ENCODE assay signal across 31 cellular contexts in the genomic region with DNA sequence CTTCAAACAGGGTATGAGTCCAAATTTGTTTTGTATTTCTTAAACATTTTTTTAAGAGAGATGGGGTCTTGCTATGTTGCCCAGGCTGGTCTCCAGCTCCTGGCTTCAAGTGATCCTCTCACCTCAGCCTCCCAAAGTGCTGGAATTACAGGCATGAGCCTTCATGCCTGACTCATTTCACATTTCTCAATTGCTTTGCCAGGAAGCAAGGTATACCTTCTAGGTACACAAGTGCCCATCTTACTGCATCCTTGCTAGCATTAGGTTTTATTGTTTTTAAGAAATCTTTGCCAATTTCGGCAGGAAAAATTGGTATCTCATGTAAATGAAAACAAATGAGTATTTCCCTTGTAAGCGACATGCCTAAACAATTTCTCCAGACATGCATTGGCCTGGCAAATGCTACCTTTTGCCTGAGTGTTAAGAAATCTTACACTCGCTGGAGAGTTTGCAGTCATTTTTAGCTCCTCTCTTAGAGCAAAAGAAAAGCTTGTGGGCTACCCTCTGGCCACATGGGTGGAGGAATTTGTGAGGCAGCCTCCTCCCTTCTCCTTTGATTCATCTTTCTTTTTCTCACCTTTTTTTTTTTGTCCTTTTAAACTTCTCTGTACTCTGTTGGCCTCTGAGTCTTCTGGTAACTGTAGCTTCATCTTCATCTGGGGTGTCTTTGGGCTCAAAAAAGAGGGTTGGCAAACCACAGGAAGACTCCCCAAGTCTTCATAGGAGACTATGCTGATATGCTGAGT. TPM values are rescaled to one million over a fixed set of nuclear protein-coding genes. Genes with fewer than 3 reads are reported as not detected.
DNase-seq lines count a peak whose midpoint lies in the region; ATAC-seq, FAIRE-seq and TF ChIP-seq lines count a peak whose summit lies in the region.
"Had no signal": no experiment of that assay in that cellular context is flagged by ENCODE, and none has a peak within 500 bp of the region (broad histone marks: within the 10 kb centered on the region; RNA-seq: fewer than 3 reads in every experiment).

No MANE protein-coding gene starts in this region.

- H2AFZ ChIP-seq in K562 (ENCODE audit: low read depth, low read length): no peak overlapping the region

- no peak overlapping the region for H3K9ac ChIP-seq in K562 (ENCODE audit: insufficient read depth in 1 of 2, low read depth in 2 of 2, low read length in 2 of 2)

- no peaks in the 10 kb centered on the region for H3K79me2 ChIP-seq in K562 (ENCODE audit: control insufficient read depth, insufficient read depth, low read length)

- no peak overlapping the region for H3K4me2 ChIP-seq in K562 (ENCODE audit: insufficient read depth, low read length)

- intact Hi-C loops in K562 (cut with micrococcal nuclease): no loop called here

- ATAC-seq in K562: no peak
- ATAC-seq: gastroesophageal sphincter, HCT116, lower lobe of right lung, psoas muscle had no signal

- peak; percentile 15 for DNase-seq in stimulated activated naive CD4-positive, alpha-beta T cell treated with Interleukin-2 at 50 U/mL for 16 hours (lab: John Stamatoyannopoulos, UW)
- no peak for DNase-seq in stimulated activated naive CD4-positive, alpha-beta T cell (lab: John Stamatoyannopoulos, UW)
- DNase-seq in NB4 (ENCODE audit: low read depth): peak; percentile 76
- DNase-seq in K562 (ENCODE audit: extremely low read depth in 1 of 4, low spot score in 3 of 4): no peak
- no peak for DNase-seq in Ammon's horn (ENCODE audit: low spot score)
- no peak for DNase-seq in RPMI8226
- no peak for DNase-seq in NCI-H187 (lab: John Stamatoyannopoulos, UW)
- DNase-seq: Caco-2; DMS79 treated with DMSO at 0.1 percent for 48 hours; KG1; lower lobe of right lung; NCI-H1092 treated with DMSO at 0.1 percent for 48 hours; NCI-H2029; NCI-H226; NCI-H774; OCI-M1; psoas muscle; Right ventricle myocardium superior; stimulated activated CD4-positive, alpha-beta T cell treated with anti-CD3 and anti-CD28 coated beads, Interleukin-1b, Interleukin-23, amount 100 ng/mL, for 48 hours; stomach; transverse colon had no signal

- TF ChIP-seq POLR2A in NB4 (IDR thresholded peaks at IDR 0.05; ENCODE audit: extremely low read depth, insufficient read length) (no peak), K562 (conservative IDR thresholded peaks at IDR 0.05) (no peak)

- CTCF ChIA-PET in K562 (lab: Yijun Ruan, JAX; ENCODE audit: low intra/inter-chr PET ratio): no interaction called here

- no peaks in the 10 kb centered on the region for H3K9me3 ChIP-seq in K562 (replicated peaks; ENCODE audit: control insufficient read depth, insufficient read depth, low read depth, low read length)
- H3K9me3 ChIP-seq: Caco-2, esophagus muscularis mucosa, lower lobe of right lung, psoas muscle, transverse colon had no signal

- no peak for TF ChIP-seq RAD21 in K562 (CRISPR knock-in tag; conservative IDR thresholded peaks at IDR 0.05 in 1 of 2, IDR thresholded peaks at IDR 0.05 in 1 of 2)

- BruUV-seq in K562 (replicated peaks; lab: Mats Ljungman, UMichigan): no TSS peak

- no peak overlapping the region for H3K4me3 ChIP-seq in NB4 (ENCODE audit: low read depth, low read length)
- no peak overlapping the region for H3K4me3 ChIP-seq in K562
- H3K4me3 ChIP-seq: esophagus muscularis mucosa, gastroesophageal sphincter, lower lobe of right lung, psoas muscle, stomach, transverse colon had no signal

- no peak for TF ChIP-seq EP300 in K562 (IDR thresholded peaks at IDR 0.05; ENCODE audit: low read length)

- POLR2A ChIA-PET in K562 (lab: Yijun Ruan, JAX): no interaction called here

- in situ Hi-C loops in K562 (cut with MboI): no loop called here

- H3K4me1 ChIP-seq in K562 (replicated peaks in 1 of 2; ENCODE audit: control insufficient read depth in 2 of 2, insufficient read depth in 2 of 2, low read length in 2 of 2): peaks cover 0 to 2% of the 10 kb centered on the region in 2 experiments; a peak in 1 of 5 replicates
- H3K4me1 ChIP-seq: Caco-2, esophagus muscularis mucosa, gastroesophageal sphincter, lower lobe of right lung, psoas muscle, stomach, transverse colon had no signal

- no peaks in the 10 kb centered on the region for H3K36me3 ChIP-seq in K562 (ENCODE audit: control insufficient read depth, insufficient read depth, low read length)
- H3K36me3 ChIP-seq: esophagus muscularis mucosa, gastroesophageal sphincter, lower lobe of right lung, stomach, transverse colon had no signal

- no peak for FAIRE-seq in K562 (lab: Jason Lieb, UNC)
- FAIRE-seq: colon, GM12891, keratinocyte, TTC549 had no signal

- TF ChIP-seq CTCF in NB4 (IDR thresholded peaks at IDR 0.05; ENCODE audit: low read depth, low read length) (no peak), K562 (IDR thresholded peaks at IDR 0.05 in 2 of 3, conservative IDR thresholded peaks at IDR 0.05 in 1 of 3; ENCODE audit: insufficient read depth in 2 of 3, low read depth in 1 of 3, low read length in 3 of 3) (no peak)

- 8% methylated on average over 3 of the region's 3 CpGs for WGBS in K562 (ENCODE audit: insufficient coverage, low coverage, missing lambda C conversion rate)

- H3K27me3 ChIP-seq in K562 (ENCODE audit: control insufficient read depth in 2 of 2, insufficient read depth in 2 of 2, low read length in 2 of 2): peaks cover 0 to 6% of the 10 kb centered on the region in 2 experiments; a peak in 1 of 5 replicates

- 0 out of 2 replicates have a peak, but pooled peaks cover 3% of the 10 kb centered on the region for H4K20me1 ChIP-seq in K562 (replicated peaks; ENCODE audit: control insufficient read depth, insufficient read depth, low read length)

- H3K27ac ChIP-seq in K562 (ENCODE audit: extremely low read depth, low read depth, low read length): no peak overlapping the region
- H3K27ac ChIP-seq: esophagus muscularis mucosa, gastroesophageal sphincter, lower lobe of right lung, psoas muscle, stomach, transverse colon had no signal

- H3K9me1 ChIP-seq in K562 (ENCODE audit: control insufficient read depth, insufficient read depth, low read length): no peaks in the 10 kb centered on the region

RNA-seq across cellular contexts. Expression of a gene that starts 33.0 kb away (rescaled TPM):
- not detected in 2 replicates for total RNA-seq in K562 (2011; cell fraction: chromatin; rRNA removed; ENCODE audit: low replicate concordance)
- total RNA-seq in K562 (2011; cell fraction: nucleolus; rRNA removed): not detected in 2 replicates
- total RNA-seq in K562 (2011; cell fraction: nucleoplasm; rRNA removed): not detected in 2 replicates
- total RNA-seq in K562 (2014; rRNA removed): not detected in 2 replicates
- total RNA-seq in K562 (2014; rRNA removed; fragmentation: Illumina TruSeq; extraction: Trizol): not detected in 2 replicates
- not detected in 2 replicates for total RNA-seq in K562 (2015; rRNA removed; fragmentation: Illumina TruSeq; extraction: Trizol)
- not detected in 2 replicates for total RNA-seq in K562 (2021)
- not detected in 2 replicates for polyA plus RNA-seq in K562 (2011; rRNA removed)
- not detected in 2 replicates for polyA plus RNA-seq in K562 (2011; cell fraction: cytosol; rRNA removed)
- polyA plus RNA-seq in K562 (2011; cell fraction: nucleus; rRNA removed): not detected in 2 replicates
- polyA plus RNA-seq in K562 (2012): 0.33 and 0.72 TPM in 2 replicates
- not detected in 2 replicates for polyA plus RNA-seq in K562 (2014; fragmentation: Illumina TruSeq; extraction: Trizol)
- not detected for polyA plus RNA-seq in K562 (2014; fragmentation: Nextera tagmentation; extraction: Ambion mirVana)
- not detected in 2 replicates for polyA plus RNA-seq in K562 (2014; rRNA removed)
- not detected in 2 replicates for polyA minus RNA-seq in K562 (2011; rRNA and poly(A)+ RNA removed)
- polyA minus RNA-seq in K562 (2011; cell fraction: cytosol; rRNA and poly(A)+ RNA removed): not detected in 2 replicates
- not detected in 2 replicates for polyA minus RNA-seq in K562 (2011; cell fraction: nucleus; rRNA and poly(A)+ RNA removed)
- total RNA-seq: Caco-2, esophagus muscularis mucosa, gastroesophageal sphincter, HT-29, lower lobe of right lung, psoas muscle, Right ventricle myocardium superior, skeletal muscle tissue, stomach, transverse colon had no signal
- polyA plus RNA-seq: adipose tissue, keratinocyte, psoas muscle, stomach had no signal

RNA-seq across cellular contexts. Expression of a gene that starts 35.2 kb away (rescaled TPM):
- total RNA-seq in K562 (2011; cell fraction: chromatin; rRNA removed; ENCODE audit: low replicate concordance): not detected in 2 replicates
- not detected in 2 replicates for total RNA-seq in K562 (2011; cell fraction: nucleolus; rRNA removed)
- total RNA-seq in K562 (2011; cell fraction: nucleoplasm; rRNA removed): not detected in 2 replicates
- total RNA-seq in K562 (2014; rRNA removed) (not detected in 2 replicates), K562 (2014; rRNA removed; fragmentation: Illumina TruSeq; extraction: Trizol) (not detected in 2 replicates), K562 (2015; rRNA removed; fragmentation: Illumina TruSeq; extraction: Trizol) (not detected in 2 replicates), K562 (2021) (not detected in 2 replicates)
- polyA plus RNA-seq in K562 (2011; rRNA removed) (not detected in 2 replicates), K562 (2014; fragmentation: Illumina TruSeq; extraction: Trizol) (not detected in 2 replicates), K562 (2014; fragmentation: Nextera tagmentation; extraction: Ambion mirVana) (not detected), K562 (2014; rRNA removed) (not detected in 2 replicates)
- not detected in 2 replicates for polyA plus RNA-seq in K562 (2011; cell fraction: cytosol; rRNA removed)
- polyA plus RNA-seq in K562 (2011; cell fraction: nucleus; rRNA removed): not detected in 2 replicates
- not detected in 2 replicates for polyA plus RNA-seq in K562 (2012)
- polyA minus RNA-seq in K562 (2011; rRNA and poly(A)+ RNA removed): not detected in 2 replicates
- not detected in 2 replicates for polyA minus RNA-seq in K562 (2011; cell fraction: cytosol; rRNA and poly(A)+ RNA removed)
- not detected in 2 replicates for polyA minus RNA-seq in K562 (2011; cell fraction: nucleus; rRNA and poly(A)+ RNA removed)
- total RNA-seq: Caco-2, esophagus muscularis mucosa, gastroesophageal sphincter, HT-29, lower lobe of right lung, psoas muscle, Right ventricle myocardium superior, skeletal muscle tissue, stomach, transverse colon had no signal
- polyA plus RNA-seq: adipose tissue, keratinocyte, psoas muscle, stomach had no signal

RNA-seq across cellular contexts. Expression of a gene that starts 55.1 kb away (rescaled TPM):
- 2.3 and 5.9 TPM in 2 replicates for total RNA-seq in K562 (2011; cell fraction: chromatin; rRNA removed; ENCODE audit: low replicate concordance)
- total RNA-seq in K562 (2011; cell fraction: nucleolus; rRNA removed): 2.6 and 5.5 TPM in 2 replicates
- total RNA-seq in K562 (2011; cell fraction: nucleoplasm; rRNA removed): 2.8 and 3.6 TPM in 2 replicates
- total RNA-seq in K562 (2014; rRNA removed): 0.33 and 0.41 TPM in 2 replicates
- total RNA-seq in K562 (2014; rRNA removed; fragmentation: Illumina TruSeq; extraction: Trizol): not detected in 2 replicates
- total RNA-seq in K562 (2015; rRNA removed; fragmentation: Illumina TruSeq; extraction: Trizol): 0.30 and 0.33 TPM in 2 replicates
- total RNA-seq in K562 (2021): 0.29 and 1.2 TPM in 2 replicates
- polyA plus RNA-seq in K562 (2011; rRNA removed): 0.28 and 0.57 TPM in 2 replicates
- 0.72 and 1.2 TPM in 2 replicates for polyA plus RNA-seq in K562 (2011; cell fraction: cytosol; rRNA removed)
- 3.7 and 14.1 TPM in 2 replicates for polyA plus RNA-seq in K562 (2011; cell fraction: nucleus; rRNA removed)
- 0.76 and 1.1 TPM in 2 replicates for polyA plus RNA-seq in K562 (2012)
- polyA plus RNA-seq in K562 (2014; fragmentation: Illumina TruSeq; extraction: Trizol): 0.30 TPM in 1 of 2 replicates, not detected in the other
- polyA plus RNA-seq in K562 (2014; fragmentation: Nextera tagmentation; extraction: Ambion mirVana): not detected
- 0.84 and 1.8 TPM in 2 replicates for polyA plus RNA-seq in K562 (2014; rRNA removed)
- 0.30 and 0.53 TPM in 2 replicates for polyA minus RNA-seq in K562 (2011; rRNA and poly(A)+ RNA removed)
- polyA minus RNA-seq in K562 (2011; cell fraction: cytosol; rRNA and poly(A)+ RNA removed): 1.4 TPM in 1 of 2 replicates, not detected in the other
- polyA minus RNA-seq in K562 (2011; cell fraction: nucleus; rRNA and poly(A)+ RNA removed): 1.8 and 6.3 TPM in 2 replicates
- total RNA-seq: HT-29 had no signal
- polyA plus RNA-seq: keratinocyte had no signal

RNA-seq across cellular contexts. Expression of a gene that starts 55.8 kb away (rescaled TPM):
- total RNA-seq in K562 (2011; cell fraction: chromatin; rRNA removed; ENCODE audit: low replicate concordance): 0.23 and 0.49 TPM in 2 replicates
- not detected in 2 replicates for total RNA-seq in K562 (2011; cell fraction: nucleolus; rRNA removed)
- total RNA-seq in K562 (2011; cell fraction: nucleoplasm; rRNA removed): 0.76 TPM in 1 of 2 replicates, not detected in the other
- total RNA-seq in K562 (2014; rRNA removed) (not detected in 2 replicates), K562 (2014; rRNA removed; fragmentation: Illumina TruSeq; extraction: Trizol) (not detected in 2 replicates), K562 (2015; rRNA removed; fragmentation: Illumina TruSeq; extraction: Trizol) (not detected in 2 replicates), K562 (2021) (not detected in 2 replicates)
- polyA plus RNA-seq in K562 (2011; rRNA removed) (not detected in 2 replicates), K562 (2014; fragmentation: Illumina TruSeq; extraction: Trizol) (not detected in 2 replicates), K562 (2014; fragmentation: Nextera tagmentation; extraction: Ambion mirVana) (not detected), K562 (2014; rRNA removed) (0.13 and 0.30 TPM in 2 replicates)
- not detected in 2 replicates for polyA plus RNA-seq in K562 (2011; cell fraction: cytosol; rRNA removed)
- polyA plus RNA-seq in K562 (2011; cell fraction: nucleus; rRNA removed): 0.14 TPM in 1 of 2 replicates, not detected in the other
- polyA plus RNA-seq in K562 (2012): 0.07 TPM in 1 of 2 replicates, not detected in the other
- not detected in 2 replicates for polyA minus RNA-seq in K562 (2011; rRNA and poly(A)+ RNA removed)
- not detected in 2 replicates for polyA minus RNA-seq in K562 (2011; cell fraction: cytosol; rRNA and poly(A)+ RNA removed)
- polyA minus RNA-seq in K562 (2011; cell fraction: nucleus; rRNA and poly(A)+ RNA removed): 0.13 TPM in 1 of 2 replicates, not detected in the other
- total RNA-seq: Caco-2, esophagus muscularis mucosa, gastroesophageal sphincter, HT-29, lower lobe of right lung, psoas muscle, Right ventricle myocardium superior, skeletal muscle tissue, stomach, transverse colon had no signal
- polyA plus RNA-seq: adipose tissue, keratinocyte, psoas muscle, stomach had no signal

Comparison
In these comparisons a context has a peak if more than half of its experiments do, and no peak if none do; other contexts are left out.
1. DNase-seq: peak in stimulated activated naive CD4-positive, alpha-beta T cell treated with Interleukin-2 at 50 U/mL for 16 hours (single experiment) and NB4 (single experiment); none in stimulated activated naive CD4-positive, alpha-beta T cell (0 of 6), K562 (0 of 4), Ammon's horn (single experiment), RPMI8226 (single experiment) and NCI-H187 (0 of 2).